ENCODE assay signal across 8 cellular contexts in the genomic region with DNA sequence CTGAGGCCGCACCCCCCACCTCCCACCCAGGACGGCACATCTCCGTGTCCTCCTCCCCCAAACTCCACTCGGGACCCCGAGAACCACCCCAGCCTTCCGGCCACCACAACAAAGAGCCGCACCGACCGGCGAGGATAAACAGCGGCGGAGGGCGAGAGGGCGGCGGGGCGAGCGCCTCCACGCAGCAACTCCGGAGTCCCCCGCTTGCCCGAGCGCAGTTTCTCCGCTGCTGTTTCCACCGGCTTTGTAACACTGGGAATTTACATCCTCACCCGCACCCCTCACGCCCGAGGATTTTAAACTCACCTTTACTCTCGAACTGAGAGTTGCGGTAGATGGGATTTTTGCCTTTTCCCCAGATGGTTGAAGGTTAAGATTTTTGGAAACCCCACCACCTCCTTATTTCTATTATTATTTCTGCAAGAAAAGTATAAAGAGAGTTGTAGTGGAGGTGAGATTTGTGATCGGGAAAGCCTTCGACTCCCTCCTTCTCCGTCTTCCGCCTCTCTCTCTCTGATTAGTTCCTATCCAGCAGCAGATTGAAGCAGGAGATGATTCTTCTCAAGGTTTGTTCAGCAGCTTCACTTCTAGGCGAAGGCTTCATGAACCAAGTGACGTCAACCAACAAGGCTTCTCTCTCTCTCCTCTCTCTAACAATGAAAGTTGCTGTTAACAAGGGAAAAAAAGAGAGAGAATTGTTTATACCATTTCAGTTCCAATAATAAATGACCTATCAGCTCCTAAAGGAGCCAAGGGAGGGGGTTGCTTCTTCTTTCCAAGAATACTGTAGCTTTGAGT. TPM values are rescaled to one million over a fixed set of nuclear protein-coding genes. Genes with fewer than 3 reads are reported as not detected.
DNase-seq lines count a peak whose midpoint lies in the region; ATAC-seq and TF ChIP-seq lines count a peak whose summit lies in the region.

A gene with protein sequence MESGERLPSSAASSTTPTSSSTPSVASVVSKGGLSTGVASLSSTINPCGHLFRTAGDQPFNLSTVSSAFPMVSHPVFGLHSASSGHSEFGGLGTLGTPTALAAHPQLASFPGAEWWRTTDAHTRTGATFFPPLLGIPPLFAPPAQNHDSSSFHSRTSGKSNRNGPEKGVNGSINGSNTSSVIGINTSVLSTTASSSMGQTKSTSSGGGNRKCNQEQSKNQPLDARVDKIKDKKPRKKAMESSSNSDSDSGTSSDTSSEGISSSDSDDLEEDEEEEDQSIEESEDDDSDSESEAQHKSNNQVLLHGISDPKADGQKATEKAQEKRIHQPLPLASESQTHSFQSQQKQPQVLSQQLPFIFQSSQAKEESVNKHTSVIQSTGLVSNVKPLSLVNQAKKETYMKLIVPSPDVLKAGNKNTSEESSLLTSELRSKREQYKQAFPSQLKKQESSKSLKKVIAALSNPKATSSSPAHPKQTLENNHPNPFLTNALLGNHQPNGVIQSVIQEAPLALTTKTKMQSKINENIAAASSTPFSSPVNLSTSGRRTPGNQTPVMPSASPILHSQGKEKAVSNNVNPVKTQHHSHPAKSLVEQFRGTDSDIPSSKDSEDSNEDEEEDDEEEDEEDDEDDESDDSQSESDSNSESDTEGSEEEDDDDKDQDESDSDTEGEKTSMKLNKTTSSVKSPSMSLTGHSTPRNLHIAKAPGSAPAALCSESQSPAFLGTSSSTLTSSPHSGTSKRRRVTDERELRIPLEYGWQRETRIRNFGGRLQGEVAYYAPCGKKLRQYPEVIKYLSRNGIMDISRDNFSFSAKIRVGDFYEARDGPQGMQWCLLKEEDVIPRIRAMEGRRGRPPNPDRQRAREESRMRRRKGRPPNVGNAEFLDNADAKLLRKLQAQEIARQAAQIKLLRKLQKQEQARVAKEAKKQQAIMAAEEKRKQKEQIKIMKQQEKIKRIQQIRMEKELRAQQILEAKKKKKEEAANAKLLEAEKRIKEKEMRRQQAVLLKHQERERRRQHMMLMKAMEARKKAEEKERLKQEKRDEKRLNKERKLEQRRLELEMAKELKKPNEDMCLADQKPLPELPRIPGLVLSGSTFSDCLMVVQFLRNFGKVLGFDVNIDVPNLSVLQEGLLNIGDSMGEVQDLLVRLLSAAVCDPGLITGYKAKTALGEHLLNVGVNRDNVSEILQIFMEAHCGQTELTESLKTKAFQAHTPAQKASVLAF (N-terminal part only) (minus strand): TSS at position 613 of the 798 bp plus-strand sequence. CDS start 137,829 bp downstream, outside the sequence.

- peaks cover 23% of the 10 kb centered on the region for H3K4me1 ChIP-seq in upper lobe of right lung

- H3K4me3 Mint-ChIP-seq in activated naive CD8-positive, alpha-beta T cell treated with anti-CD3 and anti-CD28 coated beads for 36 hours = peak within 1 kb of the TSS; percentile 85
- H3K4me3 Mint-ChIP-seq in nephron = peak within 1 kb of the TSS; percentile 83 to 93 (median 91)

- no peaks in the 10 kb centered on the region for H3K27me3 ChIP-seq in upper lobe of right lung

- ATAC-seq in GM19452 (IDR thresholded peaks at IDR 0.05; ENCODE audit: unreplicated experiment) = peak; percentile 41
- peak; percentile 52 for ATAC-seq in HG03521 (IDR thresholded peaks at IDR 0.05; ENCODE audit: unreplicated experiment)
- ATAC-seq in upper lobe of right lung = peak; percentile 72

- DNase-seq in DMS 273 (lab: John Stamatoyannopoulos, UW; ENCODE audit: unreplicated experiment) = peak; percentile 82
- DNase-seq in NOMO-1 treated with dmso at 0.1 percent for 144 hours (lab: John Stamatoyannopoulos, UW; ENCODE audit: unreplicated experiment) = peak; percentile 43
- DNase-seq in activated naive CD8-positive, alpha-beta T cell treated with anti-CD3 and anti-CD28 coated beads for 36 hours = peak; percentile 40
- DNase-seq in germinal center (ENCODE audit: low spot score) = peak; percentile 19
- DNase-seq in upper lobe of right lung = no peak

- intact Hi-C loops in upper lobe of right lung (cut with DNase I) = no loop called here

- no peaks in the 10 kb centered on the region for H3K9me3 Mint-ChIP-seq in activated naive CD8-positive, alpha-beta T cell treated with anti-CD3 and anti-CD28 coated beads for 36 hours
- H3K9me3 Mint-ChIP-seq in nephron = no peaks in the 10 kb centered on the region

- no peaks in the 10 kb centered on the region for H3K36me3 ChIP-seq in upper lobe of right lung

- H3K27me3 Mint-ChIP-seq in activated naive CD8-positive, alpha-beta T cell treated with anti-CD3 and anti-CD28 coated beads for 36 hours = peaks cover 28% of the 10 kb centered on the region
- H3K27me3 Mint-ChIP-seq in nephron (ENCODE audit: low read depth) = no peaks in the 10 kb centered on the region

- no peak for TF ChIP-seq CTCF in nephron (IDR thresholded peaks at IDR 0.05; ENCODE audit: unreplicated experiment in 3 of 3)
- TF ChIP-seq CTCF in upper lobe of right lung (IDR thresholded peaks at IDR 0.05) = no peak

- no peaks in the 10 kb centered on the region for H3K36me3 Mint-ChIP-seq in activated naive CD8-positive, alpha-beta T cell treated with anti-CD3 and anti-CD28 coated beads for 36 hours
- H3K36me3 Mint-ChIP-seq in nephron (ENCODE audit: low read depth) = no peaks in the 10 kb centered on the region

- peak within 1 kb of the TSS; percentile 77 for H3K4me3 ChIP-seq in upper lobe of right lung

- H3K27ac ChIP-seq in upper lobe of right lung = peak within 1 kb of the TSS; percentile 98

- no peaks in the 10 kb centered on the region for H3K9me3 ChIP-seq in upper lobe of right lung

- H3K27ac Mint-ChIP-seq in activated naive CD8-positive, alpha-beta T cell treated with anti-CD3 and anti-CD28 coated beads for 36 hours = peak within 1 kb of the TSS; percentile 65
- H3K27ac Mint-ChIP-seq in nephron = peak within 1 kb of the TSS; percentile 99 to 100 (median 99)

- H3K4me1 Mint-ChIP-seq in activated naive CD8-positive, alpha-beta T cell treated with anti-CD3 and anti-CD28 coated beads for 36 hours = peaks cover 9% of the 10 kb centered on the region
- peaks cover 39% of the 10 kb centered on the region for H3K4me1 Mint-ChIP-seq in nephron

RNA-seq across cellular contexts. Expression of the gene that starts here (rescaled TPM):
- total RNA-seq in activated naive CD8-positive, alpha-beta T cell treated with anti-CD3 and anti-CD28 coated beads for 36 hours = 1 to 10 TPM; 8.3 TPM
- total RNA-seq in upper lobe of right lung = 91.9 TPM
